Comparison of ENCODE assay signal across 18 cellular contexts in the genomic region with DNA sequence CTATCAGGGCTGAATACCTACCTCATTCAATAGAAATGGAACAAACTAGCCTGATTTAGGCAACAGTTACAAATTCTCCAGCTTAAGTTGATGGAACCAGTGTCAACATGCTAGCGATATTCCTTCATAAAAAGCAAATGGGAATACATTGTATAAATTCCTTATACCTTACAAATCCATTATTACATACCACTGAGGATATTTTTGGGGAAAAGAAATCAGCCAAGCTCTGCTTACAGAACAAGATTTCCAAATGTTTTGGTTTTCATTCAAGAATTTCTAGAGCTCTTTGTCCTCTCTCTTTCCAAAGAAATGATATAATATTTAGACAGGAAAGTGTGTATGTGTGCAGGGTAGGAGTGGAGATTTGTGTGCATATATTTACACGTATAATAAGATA. TPM values are rescaled to one million over a fixed set of nuclear protein-coding genes. Genes with fewer than 3 reads are reported as not detected.
DNase-seq lines count a peak whose midpoint lies in the region; ATAC-seq and TF ChIP-seq lines count a peak whose summit lies in the region.
"Had no signal": no experiment of that assay in that cellular context is flagged by ENCODE, and none has a peak within 500 bp of the region (broad histone marks: within the 10 kb centered on the region; RNA-seq: fewer than 3 reads in every experiment).

No MANE protein-coding gene starts in this region.

- TF ChIP-seq CTCF in BJ (IDR thresholded peaks at IDR 0.05; ENCODE audit: insufficient read depth, low read depth, low read length) (no peak), RWPE2 (IDR thresholded peaks at IDR 0.05; ENCODE audit: poor library complexity, severe bottlenecking) (no peak), fibroblast of lung (conservative IDR thresholded peaks at IDR 0.05 in 1 of 2, IDR thresholded peaks at IDR 0.05 in 1 of 2; ENCODE audit: low read depth in 1 of 2, low read length in 2 of 2) (no peak), gastrocnemius medialis (IDR thresholded peaks at IDR 0.05 in 4 of 5, conservative IDR thresholded peaks at IDR 0.05 in 1 of 5) (no peak)

- peak overlapping the region; percentile 40 for H3K4me2 ChIP-seq in fibroblast of lung (ENCODE audit: extremely low read depth, insufficient read depth, low read length)

- no peaks in the 10 kb centered on the region for H4K20me1 ChIP-seq in fibroblast of lung (ENCODE audit: control insufficient read depth, extremely low read depth, insufficient read depth, low read length)

- H3K27me3 ChIP-seq in BJ (ENCODE audit: control insufficient read depth, insufficient read depth, low read length) (no peaks in the 10 kb centered on the region), RWPE2 (ENCODE audit: insufficient read depth, poor library complexity, severe bottlenecking) (no peaks in the 10 kb centered on the region), fibroblast of lung (ENCODE audit: control insufficient read depth, insufficient read depth, low read length) (no peaks in the 10 kb centered on the region), gastrocnemius medialis (no peaks in the 10 kb centered on the region)

- no peak overlapping the region for H2AFZ ChIP-seq in fibroblast of lung (ENCODE audit: low read length)

- ATAC-seq in RWPE2 (ENCODE audit: low read depth), result peak; percentile 77
- ATAC-seq in gastrocnemius medialis, result peak; percentile 18 to 30
- no peak for ATAC-seq in HG03571 (IDR thresholded peaks at IDR 0.05; ENCODE audit: unreplicated experiment)
- no peak for ATAC-seq in HG03139 (IDR thresholded peaks at IDR 0.05; ENCODE audit: unreplicated experiment)
- no peak for ATAC-seq in GM19351 (IDR thresholded peaks at IDR 0.05; ENCODE audit: unreplicated experiment)

- H3K9ac ChIP-seq in fibroblast of lung (ENCODE audit: insufficient read depth, low read length), result no peak overlapping the region

- H3K79me2 ChIP-seq in fibroblast of lung (ENCODE audit: control insufficient read depth, insufficient read depth, low read length), result no peaks in the 10 kb centered on the region

- H3K9me3 ChIP-seq in RWPE2 (ENCODE audit: severe bottlenecking) (no peaks in the 10 kb centered on the region), fibroblast of lung (ENCODE audit: control insufficient read depth, insufficient read depth, low read depth, low read length) (no peaks in the 10 kb centered on the region), gastrocnemius medialis (no peaks in the 10 kb centered on the region)

- DNase-seq in BJ (ENCODE audit: low read depth) (peak; percentile 77), RWPE2 (ENCODE audit: low spot score) (no peak), fibroblast of lung (ENCODE audit: low read depth in 2 of 2) (peak; percentile 73 to 76), gastrocnemius medialis (no peak), NOMO-1 (lab: John Stamatoyannopoulos, UW; ENCODE audit: unreplicated experiment in 2 of 2) (no peak)
- DNase-seq: activated T-cell treated with anti-CD3 and anti-CD28 coated beads, Interleukin-2, amount 50 U/mL, for 24 hours; C1 segment of cervical spinal cord; caudate nucleus; DMS53; glutamatergic neuron; immature natural killer cell; NCI-H2107; NCI-H526 treated with DMSO at 0.1 percent for 48 hours; stimulated activated CD4-positive, alpha-beta T cell treated with anti-CD3 and anti-CD28 coated beads, Interleukin-4, amount 100 ng/mL, for 1 hour had no signal

- H3K4me3 ChIP-seq in BJ (ENCODE audit: low read depth, low read length) (no peak overlapping the region), RWPE2 (ENCODE audit: severe bottlenecking) (no peak overlapping the region), fibroblast of lung (replicated peaks in 1 of 4; ENCODE audit: control extremely low read depth in 1 of 4, insufficient read depth in 1 of 4, low read depth in 3 of 4, low read length in 4 of 4) (no peak overlapping the region), gastrocnemius medialis (no peak overlapping the region)

- CTCF ChIA-PET in BJ (lab: Yijun Ruan, JAX), result interaction anchor here (0.7 to 0.8 kb wide), 2 partner anchors 17 to 73 kb away, joined by 3 read pairs; no protein-coding TSS in a partner anchor

- TF ChIP-seq POLR2A in gastrocnemius medialis (IDR thresholded peaks at IDR 0.05), result no peak

- no peaks in the 10 kb centered on the region for H3K36me3 ChIP-seq in BJ (ENCODE audit: control insufficient read depth, insufficient read depth, low read length)
- H3K36me3 ChIP-seq in RWPE2 (ENCODE audit: low read depth), result no peaks in the 10 kb centered on the region
- H3K36me3 ChIP-seq in fibroblast of lung (ENCODE audit: control insufficient read depth, insufficient read depth, low read length), result no peaks in the 10 kb centered on the region
- no peaks in the 10 kb centered on the region for H3K36me3 ChIP-seq in gastrocnemius medialis

- POLR2A ChIA-PET in BJ (lab: Charles Lee), result interaction anchor here (0.6 to 0.8 kb wide), 3 partner anchors 42 to 946 kb away, joined by 3 read pairs; a partner anchor contains a TSS

- H3K4me1 ChIP-seq in RWPE2 (ENCODE audit: insufficient read depth, poor library complexity, severe bottlenecking) (peaks cover 33% of the 10 kb centered on the region), fibroblast of lung (ENCODE audit: control insufficient read depth, extremely low read depth, insufficient read depth, low read length) (peaks cover 18% of the 10 kb centered on the region), gastrocnemius medialis (no peaks in the 10 kb centered on the region)

- intact Hi-C loops in gastrocnemius medialis (cut with DNase I; ENCODE audit: low total_unique reads), result no loop called here

- in situ Hi-C loops in gastrocnemius medialis (cut with MboI; ENCODE audit: low sequenced_read_pairs in 4 of 4), result no loop called here

- H3K27ac ChIP-seq in RWPE2 (ENCODE audit: poor library complexity, severe bottlenecking) (peak overlapping the region; percentile 90), fibroblast of lung (ENCODE audit: insufficient read depth, low read length) (peak overlapping the region; percentile 4), gastrocnemius medialis (peak overlapping the region; percentile 27 to 46 (median 36))

RNA-seq across cellular contexts. Expression of a gene that starts 41.4 kb away (rescaled TPM):
- polyA plus RNA-seq in BJ (2011; rRNA removed), result 24.8 and 33.5 TPM in 2 replicates
- 47.3 and 50.0 TPM in 2 replicates for polyA minus RNA-seq in BJ (2011; rRNA and poly(A)+ RNA removed)
- total RNA-seq in fibroblast of lung, result 76.3 and 96.9 TPM in 2 replicates
- 24.4 and 46.3 TPM in 2 replicates for polyA plus RNA-seq in fibroblast of lung
- 20.7 and 55.9 TPM in 2 replicates for polyA plus RNA-seq in fibroblast of lung (2012)
- polyA minus RNA-seq in fibroblast of lung (ENCODE audit: low replicate concordance), result 46.8 and 96.8 TPM in 2 replicates
- total RNA-seq in gastrocnemius medialis, result 10 to 100 TPM in 1 of 4 donors, 1 to 10 TPM in 3; 3.8 to 10.3 (median 6.5) TPM
- polyA plus RNA-seq: IgD-negative memory B cell had no signal

Comparison
In these comparisons a context has a peak if more than half of its experiments do, and no peak if none do; other contexts are left out.
1. DNase-seq: peak in BJ (single experiment) and fibroblast of lung (2 of 2); none in RWPE2 (single experiment), gastrocnemius medialis (0 of 2) and NOMO-1 (0 of 2).
2. ATAC-seq: peak in RWPE2 (single experiment) and gastrocnemius medialis (2 of 2); none in HG03571 (single experiment), HG03139 (single experiment) and GM19351 (single experiment).
3. H3K27ac ChIP-seq: peak in every context shown above with its lines; median percentile 90 in RWPE2; 36 in gastrocnemius medialis; 4 in fibroblast of lung.